Comparison of ENCODE assay signal across 8 cellular contexts in the genomic region with DNA sequence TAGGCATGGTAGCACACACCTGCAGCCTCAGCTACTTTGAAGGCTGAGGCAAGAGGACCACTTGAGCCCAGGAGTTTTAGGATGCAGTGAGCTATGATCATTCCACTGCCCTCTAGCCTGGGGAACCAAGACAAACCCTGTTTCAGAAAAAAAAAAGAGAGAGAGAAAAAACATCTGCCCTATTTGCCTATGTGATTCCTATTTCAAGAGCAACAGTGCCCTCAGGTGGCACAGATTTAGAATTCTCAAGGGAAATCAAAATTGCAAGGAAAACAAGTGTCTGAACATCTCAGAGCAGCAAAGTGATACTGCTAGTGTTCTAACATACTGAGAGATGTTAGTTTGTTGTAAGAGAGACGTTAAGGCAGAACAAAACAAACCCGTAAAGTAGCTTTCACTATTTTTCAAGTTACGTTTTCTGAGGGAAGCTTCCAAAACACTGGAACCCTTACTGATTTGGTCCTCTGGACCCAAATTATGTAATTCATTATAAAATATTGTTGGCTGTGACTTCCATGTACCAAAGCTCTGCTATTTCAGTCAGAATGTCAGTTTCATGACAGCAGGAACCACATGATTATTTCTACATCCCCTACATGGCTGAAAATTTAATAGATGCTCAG. TPM values are rescaled to one million over a fixed set of nuclear protein-coding genes. Genes with fewer than 3 reads are reported as not detected.
DNase-seq lines count a peak whose midpoint lies in the region; ATAC-seq, FAIRE-seq and TF ChIP-seq lines count a peak whose summit lies in the region.

No MANE protein-coding gene starts in this region.

- no peak for TF ChIP-seq POLR2A in GM12892 (IDR thresholded peaks at IDR 0.05; ENCODE audit: low read depth, low read length)

- DNase-seq in AG09309 (ENCODE audit: low read depth), result no peak
- no peak for DNase-seq in GM12892 (ENCODE audit: insufficient read length)
- DNase-seq in NCI-H1105 (lab: John Stamatoyannopoulos, UW), result peak; percentile 54
- peak in 3 of 5 donors; percentile 24 to 79 (median 24) for DNase-seq in T-helper 1 cell
- DNase-seq in cerebellum (ENCODE audit: low spot score), result peak; percentile 37
- DNase-seq in mesothelial cell of epicardium (ENCODE audit: low spot score in 2 of 2, unreplicated experiment in 2 of 2), result no peak
- DNase-seq in NK-92 treated with Interleukin-12 subunit alpha and Interleukin-12 subunit beta, amount 100 ng/mL, for 24 hours (lab: John Stamatoyannopoulos, UW), result no peak

- H3K36me3 Mint-ChIP-seq in mesothelial cell of epicardium, result peaks cover 24% of the 10 kb centered on the region

- H3K4me1 Mint-ChIP-seq in mesothelial cell of epicardium, result peaks cover 3% of the 10 kb centered on the region

- FAIRE-seq in GM12892 (lab: Jason Lieb, UNC), result peak; percentile 90

- H3K9me3 Mint-ChIP-seq in mesothelial cell of epicardium, result no peaks in the 10 kb centered on the region

- H3K4me3 Mint-ChIP-seq in mesothelial cell of epicardium, result no peak overlapping the region

- ATAC-seq in HG02763 (IDR thresholded peaks at IDR 0.05; ENCODE audit: unreplicated experiment), result peak; percentile 70

- H3K27me3 Mint-ChIP-seq in mesothelial cell of epicardium (ENCODE audit: low read depth), result no peaks in the 10 kb centered on the region

- H3K4me3 ChIP-seq in AG09309 (ENCODE audit: control insufficient read depth, low read depth, low read length), result no peak overlapping the region

- TF ChIP-seq CTCF in AG09309 (IDR thresholded peaks at IDR 0.05; ENCODE audit: control insufficient read depth, insufficient read depth, low read depth, low read length, missing control alignments) (peak; percentile 53), mesothelial cell of epicardium (IDR thresholded peaks at IDR 0.05; ENCODE audit: unreplicated experiment) (peak; percentile 40)

- H3K27ac Mint-ChIP-seq in mesothelial cell of epicardium, result no peak overlapping the region

RNA-seq across cellular contexts. Expression of gene BDH2, which starts 7.9 kb away (rescaled TPM):
- 43.2 TPM for polyA plus RNA-seq in GM12892 (2012; ENCODE audit: missing spikeins)
- total RNA-seq in cerebellum, result 22.7 TPM
- 102 to 105 TPM (median 103 TPM) in 3 replicates for total RNA-seq in mesothelial cell of epicardium

RNA-seq across cellular contexts. Expression of gene SLC9B2, which starts 15.2 kb away (rescaled TPM):
- polyA plus RNA-seq in GM12892 (2012; ENCODE audit: missing spikeins), result 16.5 TPM
- total RNA-seq in cerebellum (59.5 TPM), mesothelial cell of epicardium (12.0 to 13.4 TPM (median 12.1 TPM) in 3 replicates)

Comparison
In these comparisons a context has a peak if more than half of its experiments do, and no peak if none do; other contexts are left out.
1. DNase-seq: peak in NCI-H1105 (single experiment), T-helper 1 cell (3 of 5) and cerebellum (single experiment); none in AG09309 (single experiment), GM12892 (single experiment), mesothelial cell of epicardium (0 of 2) and NK-92 treated with Interleukin-12 subunit alpha and Interleukin-12 subunit beta, amount 100 ng/mL, for 24 hours (single experiment).